Comparison of ENCODE assay signal across 8 cellular contexts in genomic region chr3:184712248-184712559, GRCh38. TPM values are rescaled to one million over a fixed set of nuclear protein-coding genes. Genes with fewer than 3 reads are reported as not detected.
A peak's percentile ranks its signal among the peaks of the same experiment; 100 is the strongest.
DNase-seq lines count a peak whose midpoint lies in the region; ATAC-seq, FAIRE-seq and TF ChIP-seq lines count a peak whose summit lies in the region.

No MANE protein-coding gene starts in this region.

- peak overlapping the region; percentile 68 for H3K9ac ChIP-seq in HepG2 (ENCODE audit: insufficient read depth, low read depth, low read length)

- peak overlapping the region; percentile 85 for H3K4me2 ChIP-seq in HepG2 (ENCODE audit: low read depth, low read length)

- H3K36me3 Mint-ChIP-seq in activated CD4-positive, alpha-beta T cell treated with anti-CD3 and anti-CD28 coated beads for 36 hours (ENCODE audit: low read depth), result peaks cover 20% of the 10 kb centered on the region
- H3K36me3 Mint-ChIP-seq in activated naive CD8-positive, alpha-beta T cell treated with anti-CD3 and anti-CD28 coated beads for 36 hours, result peaks cover 39% of the 10 kb centered on the region

- peak overlapping the region; percentile 21 for H3K27ac ChIP-seq in HepG2 (ENCODE audit: extremely low read length, insufficient read depth, low read length)
- H3K27ac ChIP-seq in tibial nerve, result peak overlapping the region; percentile 79 to 94 (median 92)

- H3K9me3 Mint-ChIP-seq in activated CD4-positive, alpha-beta T cell treated with anti-CD3 and anti-CD28 coated beads for 36 hours (ENCODE audit: low read depth), result no peaks in the 10 kb centered on the region
- peaks cover 4% of the 10 kb centered on the region for H3K9me3 Mint-ChIP-seq in activated naive CD8-positive, alpha-beta T cell treated with anti-CD3 and anti-CD28 coated beads for 36 hours

- H3K36me3 ChIP-seq in HepG2 (replicated peaks in 1 of 2; ENCODE audit: control insufficient read depth in 1 of 2, insufficient read depth in 2 of 2, low read length in 2 of 2) (peaks cover 0 to 5% of the 10 kb centered on the region in 2 experiments; a peak in 1 of 5 replicates), tibial nerve (peaks cover 0 to 10% (median 0%) of the 10 kb centered on the region in 3 donors)

- POLR2A ChIA-PET in activated CD4-positive, alpha-beta T cell treated with anti-CD3 and anti-CD28 coated beads for 36 hours (lab: Charles Lee), result interaction anchor here (1.2 kb wide), 1 partner anchor 151 kb away, joined by 3 read pairs; no protein-coding TSS in a partner anchor
- POLR2A ChIA-PET in HepG2 (lab: Yijun Ruan, JAX), result interaction anchor here (0.8 to 1.5 kb wide), 6 partner anchors 14 to 802 kb away, joined by 3 to 11 read pairs (median 3); partner anchors contain the start of gene EPHB3

- H3K4me3 ChIP-seq in HepG2 (replicated peaks in 1 of 3; ENCODE audit: insufficient read depth in 1 of 3, low read depth in 2 of 3, low read length in 3 of 3) (peak overlapping the region; percentile 75 to 94 (median 83)), tibial nerve (peak overlapping the region; percentile 65 to 92 (median 78))

- peak overlapping the region; percentile 95 for H2AFZ ChIP-seq in HepG2 (ENCODE audit: low read length)

- no peak for TF ChIP-seq CTCF in HepG2 (CRISPR knock-in tag; IDR thresholded peaks at IDR 0.05)
- no peak for TF ChIP-seq CTCF in tibial nerve (IDR thresholded peaks at IDR 0.05)

- H3K27me3 Mint-ChIP-seq in activated CD4-positive, alpha-beta T cell treated with anti-CD3 and anti-CD28 coated beads for 36 hours, result peaks cover 2% of the 10 kb centered on the region
- H3K27me3 Mint-ChIP-seq in activated naive CD8-positive, alpha-beta T cell treated with anti-CD3 and anti-CD28 coated beads for 36 hours, result peaks cover 4% of the 10 kb centered on the region

- TSS peak; percentile 76 for BruUV-seq in HepG2 (replicated peaks; lab: Mats Ljungman, UMichigan)

- in situ Hi-C loops in HepG2 (cut with HindIII; ENCODE audit: extremely low pct_ligation_motif_present, low pct_unique_long_range_greater_than_20kb), result no loop called here

- TF ChIP-seq RAD21 in HepG2 (CRISPR knock-in tag; IDR thresholded peaks at IDR 0.05), result no peak

- H3K27me3 ChIP-seq in HepG2 (ENCODE audit: control insufficient read depth in 1 of 2, insufficient read depth in 2 of 2, low read length in 2 of 2) (no peaks in the 10 kb centered on the region; a peak in 1 of 5 replicates), tibial nerve (no peaks in the 10 kb centered on the region)

- H3K79me2 ChIP-seq in HepG2 (ENCODE audit: insufficient read depth, low read length), result peaks cover 23% of the 10 kb centered on the region

- no peak for DNase-seq in activated CD4-positive, alpha-beta T cell treated with anti-CD3 and anti-CD28 coated beads for 36 hours
- no peak for DNase-seq in activated CD4-positive, alpha-beta T cell treated with anti-CD3 and anti-CD28 coated beads for 4 hours
- DNase-seq in activated naive CD8-positive, alpha-beta T cell treated with anti-CD3 and anti-CD28 coated beads for 36 hours, result no peak
- DNase-seq in HepG2 (ENCODE audit: low spot score), result no peak
- DNase-seq in tibial nerve (ENCODE audit: low spot score in 2 of 2), result no peak
- no peak for DNase-seq in NCI-H2196 treated with DMSO at 0.1 percent for 48 hours (lab: John Stamatoyannopoulos, UW; ENCODE audit: unreplicated experiment)
- DNase-seq in T-helper 9 cell, result no peak

- TF ChIP-seq POLR2A in HepG2 (IDR thresholded peaks at IDR 0.05; ENCODE audit: insufficient read depth in 1 of 2, low read depth in 2 of 2, low read length in 2 of 2), result no peak
- TF ChIP-seq POLR2A in tibial nerve (IDR thresholded peaks at IDR 0.05), result no peak

- peak overlapping the region; percentile 32 for H3K27ac Mint-ChIP-seq in activated CD4-positive, alpha-beta T cell treated with anti-CD3 and anti-CD28 coated beads for 36 hours
- H3K27ac Mint-ChIP-seq in activated naive CD8-positive, alpha-beta T cell treated with anti-CD3 and anti-CD28 coated beads for 36 hours, result peak overlapping the region; percentile 59

- peak overlapping the region; percentile 80 for H3K4me3 Mint-ChIP-seq in activated CD4-positive, alpha-beta T cell treated with anti-CD3 and anti-CD28 coated beads for 36 hours
- H3K4me3 Mint-ChIP-seq in activated naive CD8-positive, alpha-beta T cell treated with anti-CD3 and anti-CD28 coated beads for 36 hours, result peak overlapping the region; percentile 91

- TF ChIP-seq EP300 in HepG2 (IDR thresholded peaks at IDR 0.05; ENCODE audit: low read depth in 2 of 2, low read length in 2 of 2) (no peak), HepG2 (CRISPR knock-in tag; IDR thresholded peaks at IDR 0.05; ENCODE audit: borderline replicate concordance) (no peak), tibial nerve (IDR thresholded peaks at IDR 0.05) (no peak)

- H3K4me1 ChIP-seq in HepG2 (ENCODE audit: insufficient read depth, low read length) (peaks cover 32% of the 10 kb centered on the region), tibial nerve (peaks cover 0 to 55% (median 25%) of the 10 kb centered on the region in 4 donors)

- CTCF ChIA-PET in activated CD4-positive, alpha-beta T cell treated with anti-CD3 and anti-CD28 coated beads for 36 hours (lab: Charles Lee), result no interaction called here
- CTCF ChIA-PET in HepG2 (lab: Yijun Ruan, JAX; ENCODE audit: low intra/inter-chr PET ratio, low total read pairs), result no interaction called here

- 2% methylated on average over 10 of the region's 10 CpGs for WGBS in HepG2 (ENCODE audit: low lambda C conversion rate)
- WGBS in tibial nerve, 2 donors, result 1 to 2% methylated on average over 10 of the region's 10 CpGs

- peak; percentile 50 for ATAC-seq in activated CD4-positive, alpha-beta T cell treated with anti-CD3 and anti-CD28 coated beads for 36 hours
- ATAC-seq in HG03103 (IDR thresholded peaks at IDR 0.05; ENCODE audit: low read depth, unreplicated experiment), result peak; percentile 23
- ATAC-seq in HepG2, result no peak

- H4K20me1 ChIP-seq in HepG2 (ENCODE audit: insufficient read depth, low read length), result no peaks in the 10 kb centered on the region; the same call in 1 of the 2 replicates

- no peak for FAIRE-seq in HepG2 (lab: Jason Lieb, UNC)

- H3K9me3 ChIP-seq in HepG2 (ENCODE audit: low read length), result no peaks in the 10 kb centered on the region
- H3K9me3 ChIP-seq in tibial nerve, result no peaks in the 10 kb centered on the region

- intact Hi-C loops in activated CD4-positive, alpha-beta T cell treated with anti-CD3 and anti-CD28 coated beads for 36 hours (cut with DNase I, micrococcal nuclease), result loop anchor here (1.0 kb wide), 3 partner anchors 100 to 413 kb away; partner anchors contain the start of genes EPHB3 (in 1 of the 2), PSMD2 (in 1 of the 2) and VPS8 (in 1 of the 2)
- intact Hi-C loops in HepG2 (cut with micrococcal nuclease; ENCODE audit: unreplicated experiment), result loop anchor here (5.0 kb wide), 1 partner anchor 145 kb away; no protein-coding TSS in a partner anchor

- H3K4me1 Mint-ChIP-seq in activated CD4-positive, alpha-beta T cell treated with anti-CD3 and anti-CD28 coated beads for 36 hours, result peaks cover 28% of the 10 kb centered on the region
- H3K4me1 Mint-ChIP-seq in activated naive CD8-positive, alpha-beta T cell treated with anti-CD3 and anti-CD28 coated beads for 36 hours, result peaks cover 25% of the 10 kb centered on the region

TF ChIP-seq in HepG2, 621 proteins besides CTCF, POLR2A, EP300 and RAD21 (continues in another document):
- TF ChIP-seq ZNF749 (CRISPR knock-in tag; IDR thresholded peaks at IDR 0.05; ENCODE audit: borderline replicate concordance) (0 out of 2 replicates have a peak, but pooled peaks have one; percentile 14), ZFP36L1 (CRISPR knock-in tag; IDR thresholded peaks at IDR 0.05) (0 out of 2 replicates have a peak, but pooled peaks have one; percentile 4), ASH2L (IDR thresholded peaks at IDR 0.05; ENCODE audit: insufficient read length, low read depth, low read length) (peak; percentile 11), ZBTB42 (CRISPR knock-in tag; IDR thresholded peaks at IDR 0.05) (0 out of 2 replicates have a peak, but pooled peaks have one; percentile 2), KLF13 (CRISPR knock-in tag; IDR thresholded peaks at IDR 0.05) (no peak)
- TF ChIP-seq, protein P1, sequence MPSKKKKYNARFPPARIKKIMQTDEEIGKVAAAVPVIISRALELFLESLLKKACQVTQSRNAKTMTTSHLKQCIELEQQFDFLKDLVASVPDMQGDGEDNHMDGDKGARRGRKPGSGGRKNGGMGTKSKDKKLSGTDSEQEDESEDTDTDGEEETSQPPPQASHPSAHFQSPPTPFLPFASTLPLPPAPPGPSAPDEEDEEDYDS (CRISPR knock-in tag; IDR thresholded peaks at IDR 0.05), result 0 out of 2 replicates have a peak, but pooled peaks have one; percentile 1

RNA-seq across cellular contexts. Expression of gene MAGEF1, which starts 0.3 kb away (rescaled TPM):
- total RNA-seq in activated CD4-positive, alpha-beta T cell treated with anti-CD3 and anti-CD28 coated beads for 36 hours, result 10 to 100 TPM; 13.6 to 14.3 TPM
- 10 to 100 TPM; 22.5 to 26.9 TPM for total RNA-seq in activated naive CD8-positive, alpha-beta T cell treated with anti-CD3 and anti-CD28 coated beads for 36 hours
- total RNA-seq in HepG2 (2016; rRNA removed; fragmentation: Illumina TruSeq; extraction: Trizol) (60.5 and 62.4 TPM in 2 replicates), tibial nerve (10 to 100 TPM; 29.6 to 48.1 (median 42.4) TPM)
- 11.1 and 11.7 TPM in 2 replicates for total RNA-seq in HepG2 (2016; cell fraction: cytosol; rRNA removed; fragmentation: Illumina TruSeq; extraction: Trizol; ENCODE audit: low read depth)
- 62.2 and 63.0 TPM in 2 replicates for total RNA-seq in HepG2 (2016; cell fraction: insoluble cytoplasmic fraction; rRNA removed; fragmentation: Illumina TruSeq; extraction: Trizol)
- total RNA-seq in HepG2 (2016; cell fraction: membrane; rRNA removed; fragmentation: Illumina TruSeq; extraction: Trizol), result 35.0 and 37.6 TPM in 2 replicates
- total RNA-seq in HepG2 (2016; cell fraction: nucleus; rRNA removed; fragmentation: Illumina TruSeq; extraction: Trizol), result 29.3 and 33.3 TPM in 2 replicates
- polyA plus RNA-seq in HepG2 (2011; rRNA removed), result 26.0 and 28.4 TPM in 2 replicates
- polyA plus RNA-seq in HepG2 (2011; cell fraction: cytosol; rRNA removed), result 28.8 and 31.3 TPM in 2 replicates
- polyA plus RNA-seq in HepG2 (2011; cell fraction: nucleus; rRNA removed), result 9.3 and 9.9 TPM in 2 replicates
- polyA plus RNA-seq in HepG2 (2012), result 40.7 and 43.6 TPM in 2 replicates
- 9.6 and 9.9 TPM in 2 replicates for polyA plus RNA-seq in HepG2 (2016; cell fraction: cytosol; fragmentation: Illumina TruSeq; extraction: Trizol; ENCODE audit: low read depth)
- polyA plus RNA-seq in HepG2 (2016; cell fraction: insoluble cytoplasmic fraction; fragmentation: Illumina TruSeq; extraction: Trizol; ENCODE audit: low read depth), result 85.1 and 85.2 TPM in 2 replicates
- 27.9 and 30.4 TPM in 2 replicates for polyA plus RNA-seq in HepG2 (2016; cell fraction: membrane; fragmentation: Illumina TruSeq; extraction: Trizol; ENCODE audit: low read depth)
- 55.9 and 56.3 TPM in 2 replicates for polyA plus RNA-seq in HepG2 (2016; cell fraction: nucleus; fragmentation: Illumina TruSeq; extraction: Trizol; ENCODE audit: insufficient read depth, low read depth)
- polyA minus RNA-seq in HepG2 (2011; rRNA and poly(A)+ RNA removed; ENCODE audit: low replicate concordance), result 7.2 and 10.5 TPM in 2 replicates
- polyA minus RNA-seq in HepG2 (2011; cell fraction: cytosol; rRNA and poly(A)+ RNA removed), result 18.7 and 19.4 TPM in 2 replicates
- polyA minus RNA-seq in HepG2 (2011; cell fraction: nucleus; rRNA and poly(A)+ RNA removed), result 8.4 and 9.0 TPM in 2 replicates
